ENCODE assay signal across 24 cellular contexts in the genomic region with DNA sequence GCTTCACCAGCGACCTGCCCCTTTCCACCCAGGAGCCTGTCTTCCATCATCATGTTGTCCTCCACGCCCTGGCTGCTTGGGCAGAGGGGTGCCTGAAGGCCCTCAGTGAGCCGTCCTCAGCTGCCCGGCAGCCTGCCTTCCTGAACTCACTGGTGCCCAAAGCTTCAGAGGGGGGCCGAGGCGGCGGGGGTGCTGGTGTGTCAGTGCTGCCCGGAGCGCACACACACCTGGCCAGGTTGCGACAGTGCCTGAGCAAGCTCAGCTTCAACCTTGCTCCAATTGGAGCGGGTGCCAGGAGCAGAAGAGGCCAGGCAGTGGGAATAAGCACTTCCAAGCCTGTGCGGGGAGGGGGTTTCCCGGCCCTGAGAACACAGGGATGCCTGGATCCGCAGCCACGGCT.
"Had no signal": no experiment of that assay in that cellular context is flagged by ENCODE, and none has a peak within 500 bp of the region (broad histone marks: within the 10 kb centered on the region; RNA-seq: fewer than 3 reads in every experiment).

No MANE protein-coding gene starts in this region.

- H3K9me3 ChIP-seq: gastrocnemius medialis, left lung, mucosa of descending colon, pancreas, sigmoid colon, suprapubic skin, transverse colon had no signal

- H3K36me3 ChIP-seq: gastrocnemius medialis, left lung, neural progenitor cell, pancreas, sigmoid colon, suprapubic skin, transverse colon had no signal

- H3K4me3 ChIP-seq: dorsolateral prefrontal cortex, gastrocnemius medialis, left lung, mucosa of descending colon, neural progenitor cell, pancreas, sigmoid colon, suprapubic skin, transverse colon had no signal

- H3K4me1 Mint-ChIP-seq: naive B cell had no signal

- H3K27ac Mint-ChIP-seq: mesothelial cell of epicardium; naive B cell; nephron; neural progenitor cell; progenitor cell of endocrine pancreas; stimulated activated memory B cell treated with anti-CD40 and anti-IgM and Interleukin-4, amounts not matched to agents 10 μg/mL and 1 μg/mL and 100 μg/mL, for 72 hours; stimulated activated naive CD8-positive, alpha-beta T cell treated with anti-CD3 and anti-CD28 coated beads, Interleukin-15, Interleukin-2, amounts not matched to agents 100 ng/mL and 50 ng/mL, for 24 hours had no signal

- H3K27me3 Mint-ChIP-seq: naive B cell; stimulated activated memory B cell treated with anti-CD40 and anti-IgM and Interleukin-4, amounts not matched to agents 10 μg/mL and 1 μg/mL and 100 μg/mL, for 72 hours; stimulated activated naive CD8-positive, alpha-beta T cell treated with anti-CD3 and anti-CD28 coated beads, Interleukin-15, Interleukin-2, amounts not matched to agents 100 ng/mL and 50 ng/mL, for 24 hours had no signal

- ATAC-seq: gastrocnemius medialis; left lung; mucosa of descending colon; pancreas; stimulated activated memory B cell treated with anti-CD40 and anti-IgM and Interleukin-4, amounts not matched to agents 10 μg/mL and 1 μg/mL and 100 μg/mL, for 72 hours had no signal

- H3K27me3 ChIP-seq: gastrocnemius medialis, left lung, neural progenitor cell, pancreas, sigmoid colon, suprapubic skin, transverse colon had no signal

- H3K4me3 Mint-ChIP-seq: mesothelial cell of epicardium; naive B cell; nephron; neural progenitor cell; stimulated activated memory B cell treated with anti-CD40 and anti-IgM and Interleukin-4, amounts not matched to agents 10 μg/mL and 1 μg/mL and 100 μg/mL, for 72 hours; stimulated activated naive CD8-positive, alpha-beta T cell treated with anti-CD3 and anti-CD28 coated beads, Interleukin-15, Interleukin-2, amounts not matched to agents 100 ng/mL and 50 ng/mL, for 24 hours had no signal

- DNase-seq: central memory CD4-positive, alpha-beta T cell; dorsolateral prefrontal cortex; effector CD4-positive, alpha-beta T cell; foreskin fibroblast; gastrocnemius medialis; head of caudate nucleus; mesenchymal stem cell; mucosa of descending colon; naive B cell; nucleus accumbens; sigmoid colon; stimulated activated CD4-positive, alpha-beta T cell treated with anti-CD3 and anti-CD28 coated beads, Interleukin-2, amount 100 ng/mL, for 24 hours; stimulated activated CD4-positive, alpha-beta T cell treated with anti-CD3 and anti-CD28 coated beads, Interleukin-4, amount 100 ng/mL, for 24 hours; transverse colon had no signal

- H3K4me1 ChIP-seq: gastrocnemius medialis, left lung, neural progenitor cell, pancreas, sigmoid colon, transverse colon had no signal

- H3K9me3 Mint-ChIP-seq: mesothelial cell of epicardium; nephron; neural progenitor cell; stimulated activated memory B cell treated with anti-CD40 and anti-IgM and Interleukin-4, amounts not matched to agents 10 μg/mL and 1 μg/mL and 100 μg/mL, for 72 hours; stimulated activated naive CD8-positive, alpha-beta T cell treated with anti-CD3 and anti-CD28 coated beads, Interleukin-15, Interleukin-2, amounts not matched to agents 100 ng/mL and 50 ng/mL, for 24 hours had no signal

- H3K27ac ChIP-seq: dorsolateral prefrontal cortex, epithelial cell of prostate, gastrocnemius medialis, left lung, neural progenitor cell, pancreas, sigmoid colon, suprapubic skin, transverse colon had no signal

- H3K36me3 Mint-ChIP-seq: mesothelial cell of epicardium; naive B cell; neural progenitor cell; stimulated activated memory B cell treated with anti-CD40 and anti-IgM and Interleukin-4, amounts not matched to agents 10 μg/mL and 1 μg/mL and 100 μg/mL, for 72 hours had no signal
